ENCODE assay signal across 1 cellular context in the genomic region with DNA sequence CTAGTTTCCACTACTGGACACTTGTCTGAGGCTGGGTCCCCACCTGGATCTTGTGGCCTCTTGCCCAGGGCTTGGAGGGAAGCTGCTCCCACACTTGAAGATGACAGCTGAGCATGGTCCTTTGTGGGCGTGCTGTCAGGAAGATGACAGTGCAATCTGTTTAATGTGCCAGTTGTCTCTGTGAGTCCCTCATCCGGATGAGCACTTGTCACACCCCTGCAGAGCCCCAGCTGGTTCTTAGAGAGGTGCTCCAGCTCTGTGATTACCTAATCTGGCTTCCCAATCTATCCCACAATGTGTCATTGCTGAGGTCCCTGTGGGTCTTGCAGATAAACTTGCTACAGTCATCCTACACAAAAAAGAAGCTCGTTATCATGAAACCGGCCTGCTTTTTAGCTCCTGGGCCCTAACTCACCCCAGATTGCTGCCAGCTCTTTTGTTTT.
TF ChIP-seq lines count a peak whose summit lies in the region.

No MANE protein-coding gene starts in this region.

TF ChIP-seq in K562, 482 proteins besides CTCF, POLR2A, EP300 and RAD21 (continued from another document and continues in another):
- TF ChIP-seq, protein P1, sequence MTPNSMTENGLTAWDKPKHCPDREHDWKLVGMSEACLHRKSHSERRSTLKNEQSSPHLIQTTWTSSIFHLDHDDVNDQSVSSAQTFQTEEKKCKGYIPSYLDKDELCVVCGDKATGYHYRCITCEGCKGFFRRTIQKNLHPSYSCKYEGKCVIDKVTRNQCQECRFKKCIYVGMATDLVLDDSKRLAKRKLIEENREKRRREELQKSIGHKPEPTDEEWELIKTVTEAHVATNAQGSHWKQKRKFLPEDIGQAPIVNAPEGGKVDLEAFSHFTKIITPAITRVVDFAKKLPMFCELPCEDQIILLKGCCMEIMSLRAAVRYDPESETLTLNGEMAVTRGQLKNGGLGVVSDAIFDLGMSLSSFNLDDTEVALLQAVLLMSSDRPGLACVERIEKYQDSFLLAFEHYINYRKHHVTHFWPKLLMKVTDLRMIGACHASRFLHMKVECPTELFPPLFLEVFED (CRISPR knock-in tag; conservative IDR thresholded peaks at IDR 0.05): no peak
- TF ChIP-seq ARNT (IDR thresholded peaks at IDR 0.05) (peak; percentile 96 to 97), CHD1 (IDR thresholded peaks at IDR 0.05; ENCODE audit: low read length) (no peak), KLF16 (IDR thresholded peaks at IDR 0.05) (peak; percentile 99), HMG20B (CRISPR knock-in tag; IDR thresholded peaks at IDR 0.05) (no peak), ZNF583 (CRISPR knock-in tag; IDR thresholded peaks at IDR 0.05) (no peak), GATAD2A (IDR thresholded peaks at IDR 0.05) (no peak), JUNB (CRISPR knock-in tag; conservative IDR thresholded peaks at IDR 0.05) (peak; percentile 72; the same call in 1 of the 2 replicates), NFATC3 (IDR thresholded peaks at IDR 0.05) (no peak), SIN3A (IDR thresholded peaks at IDR 0.05; ENCODE audit: borderline replicate concordance in 2 of 2, control insufficient read depth in 1 of 2, low read depth in 2 of 2, low read length in 2 of 2) (peak; percentile 35 to 74; a peak in 1 of 4 replicates), FIP1L1 (IDR thresholded peaks at IDR 0.05; ENCODE audit: low read depth, low read length, poor library complexity, severe bottlenecking) (no peak), HEY1 (CRISPR knock-in tag; IDR thresholded peaks at IDR 0.05; ENCODE audit: borderline replicate concordance) (no peak; the same call in 1 of the 2 replicates), ESRRA (IDR thresholded peaks at IDR 0.05; ENCODE audit: borderline replicate concordance, low read depth) (peak; percentile 91; the same call in 1 of the 2 replicates), PCBP1 (IDR thresholded peaks at IDR 0.05; ENCODE audit: low read depth, low read length, poor library complexity, severe bottlenecking) (no peak), PHB (CRISPR knock-in tag; IDR thresholded peaks at IDR 0.05) (no peak), FUS (optimal IDR thresholded peaks at IDR 0.05; ENCODE audit: low read depth, low read length) (no peak), GABPB2 (CRISPR knock-in tag; conservative IDR thresholded peaks at IDR 0.05) (no peak), HOXB6 (CRISPR knock-in tag; IDR thresholded peaks at IDR 0.05; ENCODE audit: borderline replicate concordance) (no peak), ZNF24 (IDR thresholded peaks at IDR 0.05) (no peak), ZNF644 (tag; IDR thresholded peaks at IDR 0.05; ENCODE audit: low read depth) (peak; percentile 94), SMAD4 (CRISPR knock-in tag; conservative IDR thresholded peaks at IDR 0.05) (peak; percentile 97), NR2C2 (CRISPR knock-in tag; IDR thresholded peaks at IDR 0.05) (no peak), NR2C2 (tag; IDR thresholded peaks at IDR 0.05) (0 out of 2 replicates have a peak, but pooled peaks have one; percentile 50), ZNF778 (CRISPR knock-in tag; IDR thresholded peaks at IDR 0.05) (no peak), DMBX1 (CRISPR knock-in tag; IDR thresholded peaks at IDR 0.05; ENCODE audit: borderline replicate concordance) (peak; percentile 96), MAFF (IDR thresholded peaks at IDR 0.05; ENCODE audit: low read length) (peak; percentile 84), POLR3G (IDR thresholded peaks at IDR 0.05; ENCODE audit: extremely low read depth, insufficient read length, insufficient replicate concordance) (no peak), TEAD2 (tag; IDR thresholded peaks at IDR 0.05) (0 out of 2 replicates have a peak, but pooled peaks have one; percentile 32), ZKSCAN1 (IDR thresholded peaks at IDR 0.05; ENCODE audit: low read depth, low read length) (peak; percentile 69; the same call in 1 of the 2 replicates)
- TF ChIP-seq, protein P2, sequence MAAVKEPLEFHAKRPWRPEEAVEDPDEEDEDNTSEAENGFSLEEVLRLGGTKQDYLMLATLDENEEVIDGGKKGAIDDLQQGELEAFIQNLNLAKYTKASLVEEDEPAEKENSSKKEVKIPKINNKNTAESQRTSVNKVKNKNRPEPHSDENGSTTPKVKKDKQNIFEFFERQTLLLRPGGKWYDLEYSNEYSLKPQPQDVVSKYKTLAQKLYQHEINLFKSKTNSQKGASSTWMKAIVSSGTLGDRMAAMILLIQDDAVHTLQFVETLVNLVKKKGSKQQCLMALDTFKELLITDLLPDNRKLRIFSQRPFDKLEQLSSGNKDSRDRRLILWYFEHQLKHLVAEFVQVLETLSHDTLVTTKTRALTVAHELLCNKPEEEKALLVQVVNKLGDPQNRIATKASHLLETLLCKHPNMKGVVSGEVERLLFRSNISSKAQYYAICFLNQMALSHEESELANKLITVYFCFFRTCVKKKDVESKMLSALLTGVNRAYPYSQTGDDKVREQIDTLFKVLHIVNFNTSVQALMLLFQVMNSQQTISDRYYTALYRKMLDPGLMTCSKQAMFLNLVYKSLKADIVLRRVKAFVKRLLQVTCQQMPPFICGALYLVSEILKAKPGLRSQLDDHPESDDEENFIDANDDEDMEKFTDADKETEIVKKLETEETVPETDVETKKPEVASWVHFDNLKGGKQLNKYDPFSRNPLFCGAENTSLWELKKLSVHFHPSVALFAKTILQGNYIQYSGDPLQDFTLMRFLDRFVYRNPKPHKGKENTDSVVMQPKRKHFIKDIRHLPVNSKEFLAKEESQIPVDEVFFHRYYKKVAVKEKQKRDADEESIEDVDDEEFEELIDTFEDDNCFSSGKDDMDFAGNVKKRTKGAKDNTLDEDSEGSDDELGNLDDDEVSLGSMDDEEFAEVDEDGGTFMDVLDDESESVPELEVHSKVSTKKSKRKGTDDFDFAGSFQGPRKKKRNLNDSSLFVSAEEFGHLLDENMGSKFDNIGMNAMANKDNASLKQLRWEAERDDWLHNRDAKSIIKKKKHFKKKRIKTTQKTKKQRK (IDR thresholded peaks at IDR 0.05; ENCODE audit: borderline replicate concordance, low read depth, low read length): no peak
- TF ChIP-seq, protein P3, sequence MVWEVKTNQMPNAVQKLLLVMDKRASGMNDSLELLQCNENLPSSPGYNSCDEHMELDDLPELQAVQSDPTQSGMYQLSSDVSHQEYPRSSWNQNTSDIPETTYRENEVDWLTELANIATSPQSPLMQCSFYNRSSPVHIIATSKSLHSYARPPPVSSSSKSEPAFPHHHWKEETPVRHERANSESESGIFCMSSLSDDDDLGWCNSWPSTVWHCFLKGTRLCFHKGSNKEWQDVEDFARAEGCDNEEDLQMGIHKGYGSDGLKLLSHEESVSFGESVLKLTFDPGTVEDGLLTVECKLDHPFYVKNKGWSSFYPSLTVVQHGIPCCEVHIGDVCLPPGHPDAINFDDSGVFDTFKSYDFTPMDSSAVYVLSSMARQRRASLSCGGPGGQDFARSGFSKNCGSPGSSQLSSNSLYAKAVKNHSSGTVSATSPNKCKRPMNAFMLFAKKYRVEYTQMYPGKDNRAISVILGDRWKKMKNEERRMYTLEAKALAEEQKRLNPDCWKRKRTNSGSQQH (CRISPR knock-in tag; IDR thresholded peaks at IDR 0.05): peak; percentile 89
- TF ChIP-seq, protein P4, sequence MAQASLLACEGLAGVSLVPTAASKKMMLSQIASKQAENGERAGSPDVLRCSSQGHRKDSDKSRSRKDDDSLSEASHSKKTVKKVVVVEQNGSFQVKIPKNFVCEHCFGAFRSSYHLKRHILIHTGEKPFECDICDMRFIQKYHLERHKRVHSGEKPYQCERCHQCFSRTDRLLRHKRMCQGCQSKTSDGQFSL (CRISPR knock-in tag; IDR thresholded peaks at IDR 0.05): 0 out of 2 replicates have a peak, but pooled peaks have one; percentile 16
- TF ChIP-seq, protein P4 (tag; IDR thresholded peaks at IDR 0.05): no peak
- TF ChIP-seq, protein P5, sequence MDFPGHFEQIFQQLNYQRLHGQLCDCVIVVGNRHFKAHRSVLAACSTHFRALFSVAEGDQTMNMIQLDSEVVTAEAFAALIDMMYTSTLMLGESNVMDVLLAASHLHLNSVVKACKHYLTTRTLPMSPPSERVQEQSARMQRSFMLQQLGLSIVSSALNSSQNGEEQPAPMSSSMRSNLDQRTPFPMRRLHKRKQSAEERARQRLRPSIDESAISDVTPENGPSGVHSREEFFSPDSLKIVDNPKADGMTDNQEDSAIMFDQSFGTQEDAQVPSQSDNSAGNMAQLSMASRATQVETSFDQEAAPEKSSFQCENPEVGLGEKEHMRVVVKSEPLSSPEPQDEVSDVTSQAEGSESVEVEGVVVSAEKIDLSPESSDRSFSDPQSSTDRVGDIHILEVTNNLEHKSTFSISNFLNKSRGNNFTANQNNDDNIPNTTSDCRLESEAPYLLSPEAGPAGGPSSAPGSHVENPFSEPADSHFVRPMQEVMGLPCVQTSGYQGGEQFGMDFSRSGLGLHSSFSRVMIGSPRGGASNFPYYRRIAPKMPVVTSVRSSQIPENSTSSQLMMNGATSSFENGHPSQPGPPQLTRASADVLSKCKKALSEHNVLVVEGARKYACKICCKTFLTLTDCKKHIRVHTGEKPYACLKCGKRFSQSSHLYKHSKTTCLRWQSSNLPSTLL (IDR thresholded peaks at IDR 0.05): no peak
- TF ChIP-seq, protein P6, sequence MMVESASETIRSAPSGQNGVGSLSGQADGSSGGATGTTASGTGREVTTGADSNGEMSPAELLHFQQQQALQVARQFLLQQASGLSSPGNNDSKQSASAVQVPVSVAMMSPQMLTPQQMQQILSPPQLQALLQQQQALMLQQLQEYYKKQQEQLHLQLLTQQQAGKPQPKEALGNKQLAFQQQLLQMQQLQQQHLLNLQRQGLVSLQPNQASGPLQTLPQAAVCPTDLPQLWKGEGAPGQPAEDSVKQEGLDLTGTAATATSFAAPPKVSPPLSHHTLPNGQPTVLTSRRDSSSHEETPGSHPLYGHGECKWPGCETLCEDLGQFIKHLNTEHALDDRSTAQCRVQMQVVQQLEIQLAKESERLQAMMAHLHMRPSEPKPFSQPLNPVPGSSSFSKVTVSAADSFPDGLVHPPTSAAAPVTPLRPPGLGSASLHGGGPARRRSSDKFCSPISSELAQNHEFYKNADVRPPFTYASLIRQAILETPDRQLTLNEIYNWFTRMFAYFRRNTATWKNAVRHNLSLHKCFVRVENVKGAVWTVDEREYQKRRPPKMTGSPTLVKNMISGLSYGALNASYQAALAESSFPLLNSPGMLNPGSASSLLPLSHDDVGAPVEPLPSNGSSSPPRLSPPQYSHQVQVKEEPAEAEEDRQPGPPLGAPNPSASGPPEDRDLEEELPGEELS (CRISPR knock-in tag; IDR thresholded peaks at IDR 0.05; ENCODE audit: borderline replicate concordance): peak; percentile 67; the same call in 1 of the 2 replicates
- TF ChIP-seq, protein P7, sequence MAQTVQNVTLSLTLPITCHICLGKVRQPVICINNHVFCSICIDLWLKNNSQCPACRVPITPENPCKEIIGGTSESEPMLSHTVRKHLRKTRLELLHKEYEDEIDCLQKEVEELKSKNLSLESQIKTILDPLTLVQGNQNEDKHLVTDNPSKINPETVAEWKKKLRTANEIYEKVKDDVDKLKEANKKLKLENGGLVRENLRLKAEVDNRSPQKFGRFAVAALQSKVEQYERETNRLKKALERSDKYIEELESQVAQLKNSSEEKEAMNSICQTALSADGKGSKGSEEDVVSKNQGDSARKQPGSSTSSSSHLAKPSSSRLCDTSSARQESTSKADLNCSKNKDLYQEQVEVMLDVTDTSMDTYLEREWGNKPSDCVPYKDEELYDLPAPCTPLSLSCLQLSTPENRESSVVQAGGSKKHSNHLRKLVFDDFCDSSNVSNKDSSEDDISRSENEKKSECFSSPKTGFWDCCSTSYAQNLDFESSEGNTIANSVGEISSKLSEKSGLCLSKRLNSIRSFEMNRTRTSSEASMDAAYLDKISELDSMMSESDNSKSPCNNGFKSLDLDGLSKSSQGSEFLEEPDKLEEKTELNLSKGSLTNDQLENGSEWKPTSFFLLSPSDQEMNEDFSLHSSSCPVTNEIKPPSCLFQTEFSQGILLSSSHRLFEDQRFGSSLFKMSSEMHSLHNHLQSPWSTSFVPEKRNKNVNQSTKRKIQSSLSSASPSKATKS (CRISPR knock-in tag; IDR thresholded peaks at IDR 0.05): no peak
- TF ChIP-seq, protein P8, sequence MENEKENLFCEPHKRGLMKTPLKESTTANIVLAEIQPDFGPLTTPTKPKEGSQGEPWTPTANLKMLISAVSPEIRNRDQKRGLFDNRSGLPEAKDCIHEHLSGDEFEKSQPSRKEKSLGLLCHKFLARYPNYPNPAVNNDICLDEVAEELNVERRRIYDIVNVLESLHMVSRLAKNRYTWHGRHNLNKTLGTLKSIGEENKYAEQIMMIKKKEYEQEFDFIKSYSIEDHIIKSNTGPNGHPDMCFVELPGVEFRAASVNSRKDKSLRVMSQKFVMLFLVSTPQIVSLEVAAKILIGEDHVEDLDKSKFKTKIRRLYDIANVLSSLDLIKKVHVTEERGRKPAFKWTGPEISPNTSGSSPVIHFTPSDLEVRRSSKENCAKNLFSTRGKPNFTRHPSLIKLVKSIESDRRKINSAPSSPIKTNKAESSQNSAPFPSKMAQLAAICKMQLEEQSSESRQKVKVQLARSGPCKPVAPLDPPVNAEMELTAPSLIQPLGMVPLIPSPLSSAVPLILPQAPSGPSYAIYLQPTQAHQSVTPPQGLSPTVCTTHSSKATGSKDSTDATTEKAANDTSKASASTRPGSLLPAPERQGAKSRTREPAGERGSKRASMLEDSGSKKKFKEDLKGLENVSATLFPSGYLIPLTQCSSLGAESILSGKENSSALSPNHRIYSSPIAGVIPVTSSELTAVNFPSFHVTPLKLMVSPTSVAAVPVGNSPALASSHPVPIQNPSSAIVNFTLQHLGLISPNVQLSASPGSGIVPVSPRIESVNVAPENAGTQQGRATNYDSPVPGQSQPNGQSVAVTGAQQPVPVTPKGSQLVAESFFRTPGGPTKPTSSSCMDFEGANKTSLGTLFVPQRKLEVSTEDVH (IDR thresholded peaks at IDR 0.05; ENCODE audit: low read depth, partially characterized antibody): peak; percentile 69
- TF ChIP-seq, protein P9, sequence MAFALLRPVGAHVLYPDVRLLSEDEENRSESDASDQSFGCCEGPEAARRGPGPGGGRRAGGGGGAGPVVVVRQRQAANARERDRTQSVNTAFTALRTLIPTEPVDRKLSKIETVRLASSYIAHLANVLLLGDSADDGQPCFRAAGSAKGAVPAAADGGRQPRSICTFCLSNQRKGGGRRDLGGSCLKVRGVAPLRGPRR (CRISPR knock-in tag; IDR thresholded peaks at IDR 0.05): no peak
- TF ChIP-seq, protein P10, sequence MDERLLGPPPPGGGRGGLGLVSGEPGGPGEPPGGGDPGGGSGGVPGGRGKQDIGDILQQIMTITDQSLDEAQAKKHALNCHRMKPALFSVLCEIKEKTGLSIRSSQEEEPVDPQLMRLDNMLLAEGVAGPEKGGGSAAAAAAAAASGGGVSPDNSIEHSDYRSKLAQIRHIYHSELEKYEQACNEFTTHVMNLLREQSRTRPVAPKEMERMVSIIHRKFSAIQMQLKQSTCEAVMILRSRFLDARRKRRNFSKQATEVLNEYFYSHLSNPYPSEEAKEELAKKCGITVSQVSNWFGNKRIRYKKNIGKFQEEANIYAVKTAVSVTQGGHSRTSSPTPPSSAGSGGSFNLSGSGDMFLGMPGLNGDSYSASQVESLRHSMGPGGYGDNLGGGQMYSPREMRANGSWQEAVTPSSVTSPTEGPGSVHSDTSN (CRISPR knock-in tag; IDR thresholded peaks at IDR 0.05; ENCODE audit: low read depth): peak; percentile 28; the same call in 1 of the 2 replicates
- TF ChIP-seq, protein P10 (tag; conservative IDR thresholded peaks at IDR 0.05; ENCODE audit: low read depth): peak; percentile 85
